8 cellular contexts compared by ENCODE assay signal in the genomic region with DNA sequence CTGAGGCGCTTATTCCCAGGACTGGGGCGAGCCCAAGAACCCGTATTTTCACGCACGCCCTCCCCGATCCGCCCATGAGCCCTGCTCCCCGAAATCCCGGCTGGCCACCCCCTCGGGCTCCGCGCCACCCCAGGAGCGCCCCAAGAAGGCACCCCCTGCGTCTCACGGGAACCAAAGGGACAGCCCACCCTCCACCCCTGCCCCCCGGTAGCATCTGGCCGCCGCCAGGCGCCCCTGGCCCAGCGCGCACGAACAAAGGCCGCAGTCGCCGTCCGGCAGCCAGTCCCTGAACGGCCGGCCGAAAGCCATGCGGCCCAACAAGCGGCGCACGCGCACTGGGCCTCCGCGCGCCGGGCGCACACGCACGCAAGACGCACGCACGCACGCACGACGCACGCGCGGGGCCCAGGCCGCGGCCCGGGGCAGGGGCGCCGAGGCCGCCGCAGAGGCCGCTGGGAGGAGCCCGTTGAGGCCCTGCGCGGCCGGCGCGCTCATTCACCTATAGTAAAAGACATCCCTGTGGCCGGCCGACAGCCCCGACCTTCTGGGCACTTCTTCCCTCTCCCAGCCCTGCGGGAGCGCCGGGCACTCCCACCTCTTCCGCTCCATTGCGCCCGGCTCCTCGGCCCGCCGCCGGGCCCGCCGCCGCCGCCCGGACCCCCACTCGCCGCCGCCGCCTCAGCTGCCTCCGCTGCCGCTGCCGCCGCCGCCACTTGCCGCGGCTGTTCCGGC. TPM values are rescaled to one million over a fixed set of nuclear protein-coding genes. Genes with fewer than 3 reads are reported as not detected.
DNase-seq lines count a peak whose midpoint lies in the region; ATAC-seq lines count a peak whose summit lies in the region.

No MANE protein-coding gene starts in this region.

- WGBS in mesodermal cell (ENCODE audit: insufficient coverage in 2 of 2), 2 experiments = 0 to 1% methylated on average over 67 to 69 of the region's 94 CpGs

- no peaks in the 10 kb centered on the region for H3K27me3 Mint-ChIP-seq in CD4-positive, alpha-beta memory T cell
- H3K27me3 Mint-ChIP-seq in activated CD8-positive, alpha-beta memory T cell treated with anti-CD3 and anti-CD28 coated beads, Interleukin-2, amount 10 ng/mL, durations not matched to agents 7 days and 5 days = no peaks in the 10 kb centered on the region

- CTCF ChIA-PET in CD4-positive, alpha-beta memory T cell (lab: Charles Lee; ENCODE audit: partially characterized antibody) = interaction anchor here (0.6 to 2.3 kb wide), 5 partner anchors 14 to 49 kb away, joined by 3 to 8 read pairs (median 3); partner anchors contain the start of gene UQCR11
- CTCF ChIA-PET in activated CD8-positive, alpha-beta memory T cell treated with anti-CD3 and anti-CD28 coated beads, Interleukin-2, amount 10 ng/mL, durations not matched to agents 7 days and 5 days (lab: Charles Lee) = interaction anchor here (0.9 to 2.9 kb wide), 6 partner anchors 13 to 80 kb away, joined by 3 to 20 read pairs (median 8); partner anchors contain the start of gene UQCR11

- POLR2A ChIA-PET in CD4-positive, alpha-beta memory T cell (lab: Charles Lee; ENCODE audit: partially characterized antibody) = interaction anchor here (0.9 to 4.9 kb wide), 7 partner anchors 10 to 59 kb away, joined by 3 to 86 read pairs (median 5); partner anchors contain the start of genes MEX3D, TCF3 and UQCR11

- no peaks in the 10 kb centered on the region for H3K27me3 ChIP-seq in CD4-positive, alpha-beta memory T cell (ENCODE audit: insufficient read depth, low read length)
- no peaks in the 10 kb centered on the region for H3K27me3 ChIP-seq in endocrine pancreas (ENCODE audit: control insufficient read depth, insufficient read depth, low read length)

- peaks cover 10 to 26% (median 15%) of the 10 kb centered on the region in 4 donors for H3K4me1 Mint-ChIP-seq in CD4-positive, alpha-beta memory T cell
- H3K4me1 Mint-ChIP-seq in activated CD8-positive, alpha-beta memory T cell treated with anti-CD3 and anti-CD28 coated beads, Interleukin-2, amount 10 ng/mL, durations not matched to agents 7 days and 5 days = peaks cover 21% of the 10 kb centered on the region

- ATAC-seq in GM19351 (IDR thresholded peaks at IDR 0.05; ENCODE audit: unreplicated experiment) = peak; percentile 67
- peak; percentile 41 for ATAC-seq in HG03469 (IDR thresholded peaks at IDR 0.05; ENCODE audit: unreplicated experiment)
- ATAC-seq in activated CD8-positive, alpha-beta memory T cell treated with anti-CD3 and anti-CD28 coated beads, Interleukin-2, amount 10 ng/mL, durations not matched to agents 7 days and 5 days = peak; percentile 84

- peaks cover 24% of the 10 kb centered on the region for H3K4me1 ChIP-seq in CD4-positive, alpha-beta memory T cell (ENCODE audit: insufficient read depth, low read length)
- H3K4me1 ChIP-seq in endocrine pancreas (ENCODE audit: control insufficient read depth, insufficient read depth, low read length) (no peaks in the 10 kb centered on the region), mesodermal cell (ENCODE audit: control insufficient read depth, insufficient read depth, low read length, poor library complexity, severe bottlenecking) (peaks cover 6% of the 10 kb centered on the region)

- peak overlapping the region; percentile 30 to 86 for H3K4me3 ChIP-seq in CD4-positive, alpha-beta memory T cell (ENCODE audit: low read length in 2 of 2)
- H3K4me3 ChIP-seq in endocrine pancreas (ENCODE audit: control insufficient read depth, insufficient read depth, low read length) (no peak overlapping the region), mesodermal cell (ENCODE audit: extremely low read depth, insufficient read depth, low read length, poor library complexity, severe bottlenecking) (peak overlapping the region; percentile 78)

- H3K27ac ChIP-seq in CD4-positive, alpha-beta memory T cell (ENCODE audit: low read depth, low read length) = peak overlapping the region; percentile 88
- peak overlapping the region; percentile 99 for H3K27ac ChIP-seq in mesodermal cell (ENCODE audit: low read depth, low read length, severe bottlenecking)

- peak overlapping the region; percentile 86 to 96 (median 91) for H3K27ac Mint-ChIP-seq in CD4-positive, alpha-beta memory T cell
- H3K27ac Mint-ChIP-seq in activated CD8-positive, alpha-beta memory T cell treated with anti-CD3 and anti-CD28 coated beads, Interleukin-2, amount 10 ng/mL, durations not matched to agents 7 days and 5 days = peak overlapping the region; percentile 89

- H3K9ac ChIP-seq in endocrine pancreas (ENCODE audit: control insufficient read depth, insufficient read depth, low read length) = peak overlapping the region; percentile 82

- H3K9me3 Mint-ChIP-seq in CD4-positive, alpha-beta memory T cell = no peaks in the 10 kb centered on the region
- no peaks in the 10 kb centered on the region for H3K9me3 Mint-ChIP-seq in activated CD8-positive, alpha-beta memory T cell treated with anti-CD3 and anti-CD28 coated beads, Interleukin-2, amount 10 ng/mL, durations not matched to agents 7 days and 5 days (ENCODE audit: low read depth)

- peaks cover 2% of the 10 kb centered on the region for H3K36me3 ChIP-seq in CD4-positive, alpha-beta memory T cell (ENCODE audit: insufficient read depth, low read length)
- no peaks in the 10 kb centered on the region for H3K36me3 ChIP-seq in endocrine pancreas (ENCODE audit: control insufficient read depth, insufficient read depth, low read length)
- H3K36me3 ChIP-seq in mesodermal cell (ENCODE audit: control insufficient read depth, insufficient read depth, low read length) = peaks cover 22% of the 10 kb centered on the region

- DNase-seq in CD4-positive, alpha-beta memory T cell = peak; percentile 81 to 90 (median 89)
- peak; percentile 83 for DNase-seq in NCI-H82 (lab: John Stamatoyannopoulos, UW)
- DNase-seq in activated CD8-positive, alpha-beta memory T cell treated with anti-CD3 and anti-CD28 coated beads, Interleukin-2, amount 10 ng/mL, durations not matched to agents 7 days and 5 days = peak; percentile 86
- peak; percentile 45 for DNase-seq in stimulated activated CD8-positive, alpha-beta memory T cell treated with anti-CD3 and anti-CD28 coated beads, Interleukin-15, amount 100 ng/mL, for 1 hour (ENCODE audit: low read depth)

- H3K36me3 Mint-ChIP-seq in CD4-positive, alpha-beta memory T cell = peaks cover 1 to 8% of the 10 kb centered on the region in 2 donors
- H3K36me3 Mint-ChIP-seq in activated CD8-positive, alpha-beta memory T cell treated with anti-CD3 and anti-CD28 coated beads, Interleukin-2, amount 10 ng/mL, durations not matched to agents 7 days and 5 days = peaks cover 6% of the 10 kb centered on the region

- peak overlapping the region; percentile 82 to 93 (median 88) for H3K4me3 Mint-ChIP-seq in CD4-positive, alpha-beta memory T cell
- peak overlapping the region; percentile 88 for H3K4me3 Mint-ChIP-seq in activated CD8-positive, alpha-beta memory T cell treated with anti-CD3 and anti-CD28 coated beads, Interleukin-2, amount 10 ng/mL, durations not matched to agents 7 days and 5 days

- intact Hi-C loops in CD4-positive, alpha-beta memory T cell (cut with micrococcal nuclease) = loop anchor here (1.0 to 5.0 kb wide), 5 partner anchors 13 to 220 kb away; partner anchors contain the start of genes ATP8B3, DAZAP1, MEX3D and TCF3

- no peaks in the 10 kb centered on the region for H3K9me3 ChIP-seq in CD4-positive, alpha-beta memory T cell (ENCODE audit: control insufficient read depth in 1 of 2, low read length in 2 of 2)
- H3K9me3 ChIP-seq in endocrine pancreas (ENCODE audit: control insufficient read depth, low read length) = no peaks in the 10 kb centered on the region
- no peaks in the 10 kb centered on the region for H3K9me3 ChIP-seq in mesodermal cell (ENCODE audit: control insufficient read depth, low read length)

RNA-seq across cellular contexts. Expression of gene MBD3, which starts 0.5 kb away (rescaled TPM):
- total RNA-seq in CD4-positive, alpha-beta memory T cell = 10 to 100 TPM; 56.9 to 62.8 TPM
- 10 to 100 TPM in 1 of 2 donors, 1 to 10 TPM in 1; 3.9 to 12.2 TPM for polyA plus RNA-seq in CD4-positive, alpha-beta memory T cell
- 100 to 1,000 TPM in 1 of 2 experiments, 10 to 100 TPM in 1; 87.4 to 101 TPM for total RNA-seq in activated CD8-positive, alpha-beta memory T cell treated with anti-CD3 and anti-CD28 coated beads, Interleukin-2, amount 10 ng/mL, durations not matched to agents 7 days and 5 days
- polyA plus RNA-seq in mesodermal cell (2013, experiment 1 of 2) = 44.5 TPM
- 38.1 TPM for polyA plus RNA-seq in mesodermal cell (2013, experiment 2 of 2)

RNA-seq across cellular contexts. Expression of gene UQCR11, which starts 13.1 kb away (rescaled TPM):
- total RNA-seq in CD4-positive, alpha-beta memory T cell = 100 to 1,000 TPM; 157 to 158 TPM
- polyA plus RNA-seq in CD4-positive, alpha-beta memory T cell = 100 to 1,000 TPM; 623 to 668 TPM
- total RNA-seq in activated CD8-positive, alpha-beta memory T cell treated with anti-CD3 and anti-CD28 coated beads, Interleukin-2, amount 10 ng/mL, durations not matched to agents 7 days and 5 days = 100 to 1,000 TPM; 192 to 196 TPM
- polyA plus RNA-seq in mesodermal cell (2013, experiment 1 of 2) = 229 TPM
- 200 TPM for polyA plus RNA-seq in mesodermal cell (2013, experiment 2 of 2)

RNA-seq across cellular contexts. Expression of gene MEX3D, which starts 24.1 kb away (rescaled TPM):
- 1 to 10 TPM; 4.5 to 4.9 TPM for total RNA-seq in CD4-positive, alpha-beta memory T cell
- under 1 TPM in 1 of 2 donors, not detected in 1; 0.16 TPM for polyA plus RNA-seq in CD4-positive, alpha-beta memory T cell
- total RNA-seq in activated CD8-positive, alpha-beta memory T cell treated with anti-CD3 and anti-CD28 coated beads, Interleukin-2, amount 10 ng/mL, durations not matched to agents 7 days and 5 days = 1 to 10 TPM; 7.6 to 9.5 TPM
- 38.1 TPM for polyA plus RNA-seq in mesodermal cell (2013, experiment 1 of 2)
- 32.4 TPM for polyA plus RNA-seq in mesodermal cell (2013, experiment 2 of 2)
